Comparison of ENCODE assay signal across 8 cellular contexts in genomic region chr17:21551081-21551881, GRCh38.
A peak's percentile ranks its signal among the peaks of the same experiment; 100 is the strongest.
DNase-seq lines count a peak whose midpoint lies in the region; TF ChIP-seq lines count a peak whose summit lies in the region.

No MANE protein-coding gene starts in this region.

- H3K23ac ChIP-seq in trophoblast cell (ENCODE audit: low read length), result no peak overlapping the region

- peak overlapping the region; percentile 0 for H4K91ac ChIP-seq in trophoblast cell (ENCODE audit: low read depth, low read length)

- H3K4me1 ChIP-seq in KMS-11 (ENCODE audit: low read depth, poor library complexity, severe bottlenecking) (no peaks in the 10 kb centered on the region), cardiac muscle cell (ENCODE audit: low read depth) (peaks cover 6% of the 10 kb centered on the region), trophoblast cell (ENCODE audit: control insufficient read depth in 1 of 2, insufficient read depth in 2 of 2, low read length in 2 of 2) (peaks cover 0 to 1% of the 10 kb centered on the region in 2 experiments), thyroid gland (peaks cover 0 to 7% of the 10 kb centered on the region in 2 donors)

- H3K36me3 ChIP-seq in KMS-11 (ENCODE audit: insufficient read depth) (no peaks in the 10 kb centered on the region), SU-DHL-6 (ENCODE audit: low read length) (no peaks in the 10 kb centered on the region), cardiac muscle cell (no peaks in the 10 kb centered on the region), trophoblast cell (ENCODE audit: control insufficient read depth in 1 of 2, insufficient read depth in 2 of 2, low read length in 2 of 2) (no peaks in the 10 kb centered on the region), thyroid gland (no peaks in the 10 kb centered on the region)

- peak in 1 of 2 donors; percentile 51 for TF ChIP-seq POLR2A in thyroid gland (IDR thresholded peaks at IDR 0.05)

- H3K14ac ChIP-seq in trophoblast cell (ENCODE audit: low read length), result peak overlapping the region; percentile 53

- TF ChIP-seq CTCF in KMS-11 (conservative IDR thresholded peaks at IDR 0.05; ENCODE audit: low read depth, low read length) (no peak), SU-DHL-6 (IDR thresholded peaks at IDR 0.05; ENCODE audit: insufficient read depth, low read length, poor library complexity, severe bottlenecking) (no peak), cardiac muscle cell (IDR thresholded peaks at IDR 0.05; ENCODE audit: low read depth, low read length) (no peak), thyroid gland (IDR thresholded peaks at IDR 0.05) (no peak)

- H4K20me1 ChIP-seq in KMS-11 (ENCODE audit: insufficient read depth) (no peaks in the 10 kb centered on the region), SU-DHL-6 (ENCODE audit: low read depth, low read length) (no peaks in the 10 kb centered on the region)

- DNase-seq in SIG-M5 treated with dmso at 0.1 percent for 504 hours (lab: John Stamatoyannopoulos, UW; ENCODE audit: unreplicated experiment) (peak; percentile 51), SIG-M5 (lab: John Stamatoyannopoulos, UW) (no peak), cardiac muscle cell (ENCODE audit: low read depth in 1 of 2, low spot score in 1 of 2) (peak; percentile 86 to 92), trophoblast cell (peak; percentile 48 to 79), thyroid gland (peak; percentile 80 to 81)
- DNase-seq in activated naive CD8-positive, alpha-beta T cell treated with anti-CD3 and anti-CD28 coated beads, Interleukin-2, amount 50 U/mL, for 16 hours (ENCODE audit: low read depth, low spot score), result peak; percentile 52

- H3K4ac ChIP-seq in trophoblast cell (ENCODE audit: low read depth, low read length), result no peak overlapping the region

- H3F3A ChIP-seq in SU-DHL-6 (ENCODE audit: insufficient read depth), result no peaks in the 10 kb centered on the region

- H2AFZ ChIP-seq in KMS-11 (ENCODE audit: low read depth) (peak overlapping the region; percentile 75; the same call in 1 of the 2 replicates), SU-DHL-6 (ENCODE audit: low read depth, low read length, severe bottlenecking) (peak overlapping the region; percentile 86), trophoblast cell (ENCODE audit: insufficient read depth, low read length, poor library complexity) (peak overlapping the region; percentile 93)

- H2BK12ac ChIP-seq in trophoblast cell (ENCODE audit: low read length), result no peak overlapping the region

- peak overlapping the region; percentile 51 for H4K12ac ChIP-seq in trophoblast cell (ENCODE audit: low read depth, low read length)

- H3K27ac ChIP-seq in KMS-11 (no peak overlapping the region), SU-DHL-6 (ENCODE audit: low read depth, low read length) (no peak overlapping the region), cardiac muscle cell (peak overlapping the region; percentile 63), trophoblast cell (ENCODE audit: low read depth, low read length) (no peak overlapping the region), thyroid gland (peak overlapping the region; percentile 48 to 57 (median 51))

- H3K27me3 ChIP-seq in KMS-11 (ENCODE audit: insufficient read depth, low read depth), result no peaks in the 10 kb centered on the region; the same call in 1 of the 2 replicates
- no peaks in the 10 kb centered on the region for H3K27me3 ChIP-seq in SU-DHL-6 (ENCODE audit: low read length)
- peaks cover 5% of the 10 kb centered on the region for H3K27me3 ChIP-seq in cardiac muscle cell
- no peaks in the 10 kb centered on the region for H3K27me3 ChIP-seq in trophoblast cell (ENCODE audit: insufficient read depth, low read length)
- H3K27me3 ChIP-seq in thyroid gland, result no peaks in the 10 kb centered on the region

- intact Hi-C loops in thyroid gland (cut with DNase I), result no loop called here

- H4K8ac ChIP-seq in trophoblast cell (ENCODE audit: low read depth, low read length), result peak overlapping the region; percentile 71

- no peak overlapping the region for H2AK5ac ChIP-seq in trophoblast cell (ENCODE audit: low read length)

- H3K79me2 ChIP-seq in KMS-11 (ENCODE audit: insufficient read depth, low read depth) (no peaks in the 10 kb centered on the region), SU-DHL-6 (ENCODE audit: insufficient read depth, low read length) (no peaks in the 10 kb centered on the region), trophoblast cell (ENCODE audit: control insufficient read depth, insufficient read depth, low read length, poor library complexity) (no peaks in the 10 kb centered on the region)

- H3K4me2 ChIP-seq in KMS-11 (peak overlapping the region; percentile 45), SU-DHL-6 (ENCODE audit: low read depth, low read length, poor library complexity, severe bottlenecking) (peak overlapping the region; percentile 54), trophoblast cell (ENCODE audit: low read length) (peak overlapping the region; percentile 68)

- H3K18ac ChIP-seq in trophoblast cell (ENCODE audit: low read length), result no peak overlapping the region

- H3K9ac ChIP-seq in KMS-11 (peak overlapping the region; percentile 59), SU-DHL-6 (ENCODE audit: low read length) (peak overlapping the region; percentile 57), trophoblast cell (ENCODE audit: low read length) (peak overlapping the region; percentile 28)

- H2BK120ac ChIP-seq in trophoblast cell (ENCODE audit: insufficient read depth, low read length, poor library complexity), result no peak overlapping the region

- H3K4me3 ChIP-seq in KMS-11 (IDR thresholded peaks at IDR 0.05; ENCODE audit: insufficient read depth, low read depth, low read length), result no peak overlapping the region
- peak overlapping the region; percentile 48 for H3K4me3 ChIP-seq in SU-DHL-6 (ENCODE audit: insufficient read depth, low read length, poor library complexity, severe bottlenecking)
- H3K4me3 ChIP-seq in cardiac muscle cell, result peak overlapping the region; percentile 89
- H3K4me3 ChIP-seq in trophoblast cell (ENCODE audit: low read depth, low read length), result peak overlapping the region; percentile 62
- H3K4me3 ChIP-seq in thyroid gland (replicated peaks in 1 of 3), result peak overlapping the region in 2 of 3 donors; percentile 36 to 57

- no CpG with 5 or more reads among the region's 75 CpGs for WGBS in trophoblast cell (ENCODE audit: extremely low coverage, insufficient coverage, insufficient read length)
- 2 to 4% methylated on average over 24 to 25 of the region's 75 CpGs for WGBS in thyroid gland, 2 donors

- H3K79me1 ChIP-seq in trophoblast cell (ENCODE audit: low read length), result peaks cover 3% of the 10 kb centered on the region

- H3K9me2 ChIP-seq in SU-DHL-6 (replicated peaks; ENCODE audit: insufficient read depth, low read length), result no peaks in the 10 kb centered on the region

- H3K9me3 ChIP-seq in SU-DHL-6 (ENCODE audit: insufficient read depth, low read length) (no peaks in the 10 kb centered on the region), cardiac muscle cell (ENCODE audit: low read depth) (no peaks in the 10 kb centered on the region), trophoblast cell (ENCODE audit: insufficient read depth, low read depth, low read length) (no peaks in the 10 kb centered on the region), thyroid gland (no peaks in the 10 kb centered on the region)

- no peak overlapping the region for H2BK5ac ChIP-seq in trophoblast cell (ENCODE audit: low read depth, low read length, poor library complexity)

Comparison
In these comparisons a context has a peak if more than half of its experiments do, and no peak if none do; other contexts are left out.
1. H3K27ac ChIP-seq: peak in cardiac muscle cell (single experiment) and thyroid gland (3 of 3); none in KMS-11 (single experiment), SU-DHL-6 (single experiment) and trophoblast cell (single experiment).
2. Peak in every context shown above with its lines, with median percentiles within 50 percentile points of each other: H2AFZ ChIP-seq, H3K4me2 ChIP-seq and H3K9ac ChIP-seq.